In the genomic region with DNA sequence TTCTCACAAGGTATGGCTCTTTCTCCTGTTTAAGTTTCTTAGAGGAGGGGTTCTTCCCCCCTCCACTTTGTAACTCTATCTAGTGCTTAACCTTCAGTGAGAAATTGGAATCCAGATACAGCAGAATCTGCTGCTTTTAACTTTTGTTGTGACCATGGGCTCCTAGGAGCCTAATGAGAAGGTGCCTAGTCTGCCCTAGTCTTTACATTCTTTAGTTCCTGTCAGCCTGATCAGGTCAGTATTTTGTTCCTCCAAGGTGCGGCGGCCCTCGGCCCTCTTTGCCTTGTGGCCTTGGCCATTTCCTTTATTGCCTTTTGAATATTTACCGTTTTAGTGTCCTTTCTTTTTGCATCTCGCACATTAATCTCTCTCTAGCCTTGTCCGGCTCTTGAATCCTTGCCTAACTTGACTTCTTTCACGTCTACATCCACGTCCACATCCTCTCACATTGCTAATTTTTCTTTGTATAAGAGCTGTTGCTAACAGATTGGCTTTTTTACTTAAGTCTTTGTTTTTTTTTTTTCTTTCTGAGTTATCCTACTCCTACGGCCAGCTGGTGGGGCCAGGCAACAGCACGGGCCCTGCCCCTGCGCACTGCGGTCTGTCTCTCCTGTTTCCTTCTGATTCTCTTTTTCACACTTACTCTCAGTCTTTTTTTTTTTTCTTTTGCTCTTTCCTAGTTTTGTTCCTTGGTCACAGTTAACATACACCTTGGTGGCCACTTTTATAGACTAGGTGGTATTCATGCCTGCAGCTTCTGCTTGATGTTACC, we compare ENCODE assay signal across 1 cellular context.
TF ChIP-seq lines count a peak whose summit lies in the region.

No MANE protein-coding gene starts in this region.

TF ChIP-seq in K562, 482 proteins besides CTCF, POLR2A, EP300 and RAD21:
- TF ChIP-seq TRIM28 (IDR thresholded peaks at IDR 0.05), result no peak
- TF ChIP-seq TCF7L2 (IDR thresholded peaks at IDR 0.05; ENCODE audit: low read depth, low read length), result no peak
- TF ChIP-seq CEBPG (CRISPR knock-in tag; IDR thresholded peaks at IDR 0.05), result no peak
- no peak for TF ChIP-seq CEBPG (tag; conservative IDR thresholded peaks at IDR 0.05 in 1 of 2, IDR thresholded peaks at IDR 0.05 in 1 of 2)
- TF ChIP-seq RBM39 (optimal IDR thresholded peaks at IDR 0.05; ENCODE audit: low read depth, low read length), result no peak
